ENCODE assay signal across 31 cellular contexts in the genomic region with DNA sequence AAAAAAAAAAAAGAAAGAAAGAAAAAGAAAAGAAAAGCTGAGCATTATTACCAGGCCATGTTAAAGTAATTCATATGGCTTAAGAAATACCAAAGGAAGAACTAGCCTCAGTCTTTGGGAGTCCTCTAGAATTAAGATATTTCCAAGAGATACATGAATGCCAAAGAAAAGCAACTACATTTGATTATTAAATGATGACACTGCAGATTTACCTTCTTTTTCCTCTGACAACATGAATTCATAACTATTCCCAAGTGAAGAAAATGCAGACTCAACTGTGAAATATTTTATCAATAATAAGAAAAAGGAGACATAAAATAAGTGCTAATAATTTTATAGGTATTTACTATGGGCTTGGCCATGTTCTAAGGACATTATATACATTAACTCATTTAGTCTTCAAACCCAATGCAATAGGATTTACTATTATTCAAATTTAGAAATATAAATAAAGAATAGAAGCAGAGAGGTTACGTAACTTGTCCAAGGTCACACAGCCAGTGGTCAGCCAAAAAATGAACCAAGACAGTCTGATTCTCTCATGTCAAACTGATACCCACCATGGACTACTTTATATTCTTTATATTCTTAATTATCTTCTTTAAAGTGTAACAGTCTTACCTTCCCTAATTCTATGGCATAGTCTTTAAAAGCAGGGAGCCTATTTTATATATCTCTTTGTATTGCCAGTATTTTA. TPM values are rescaled to one million over a fixed set of nuclear protein-coding genes. Genes with fewer than 3 reads are reported as not detected.
"Had no signal": no experiment of that assay in that cellular context is flagged by ENCODE, and none has a peak within 500 bp of the region (broad histone marks: within the 10 kb centered on the region; RNA-seq: fewer than 3 reads in every experiment).

No MANE protein-coding gene starts in this region.

- H3K4me3 ChIP-seq: left lung, mucosa of descending colon, ovary, sigmoid colon, spleen, suprapubic skin, thoracic aorta, tibial artery, upper lobe of right lung had no signal

- ATAC-seq: left colon; left lung; mucosa of descending colon; naive thymus-derived CD4-positive, alpha-beta T cell; natural killer cell treated with Interleukin-12 subunit alpha and Interleukin-12 subunit beta and Interleukin-15 and Interleukin-18, amount 100 ng/mL, for 72 hours; right cardiac atrium; stimulated activated effector memory CD8-positive, alpha-beta T cell treated with anti-CD3 and anti-CD28 coated beads, Interleukin-12 subunit alpha, Interleukin-12 subunit beta, amount 100 ng/mL, for 72 hours; upper lobe of right lung had no signal

- H3K36me3 ChIP-seq: left lung, ovary, sigmoid colon, spleen, suprapubic skin, thoracic aorta, tibial artery, upper lobe of right lung had no signal

- H3K27me3 ChIP-seq: ovary, sigmoid colon, suprapubic skin, tibial artery, upper lobe of right lung had no signal

- H3K9me3 ChIP-seq: left lung, mucosa of descending colon, ovary, sigmoid colon, spleen, suprapubic skin, thoracic aorta, tibial artery, upper lobe of right lung had no signal

- FAIRE-seq: keratinocyte, small intestine, urothelium cell line had no signal

- H3K27ac ChIP-seq: left lung, ovary, spleen, suprapubic skin, thoracic aorta, upper lobe of right lung had no signal

- DNase-seq: left colon; left lung; midbrain; mucosa of descending colon; naive thymus-derived CD4-positive, alpha-beta T cell; ovary; right cardiac atrium; sigmoid colon; small intestine; spleen; stimulated activated CD4-positive, alpha-beta T cell treated with anti-CD3 and anti-CD28 coated beads, Interleukin-4, amount 100 ng/mL, for 24 hours; stimulated activated naive CD4-positive, alpha-beta T cell; tibial artery; trophoblast cell; upper lobe of right lung had no signal

RNA-seq across cellular contexts. Expression of gene SH3D19, which starts 6.9 kb away (rescaled TPM):
- total RNA-seq: natural killer cell treated with Interleukin-12 subunit alpha and Interleukin-12 subunit beta and Interleukin-15 and Interleukin-18, amount 100 ng/mL, for 72 hours had no signal

RNA-seq across cellular contexts. Expression of gene PRSS48, which starts 41.5 kb away (rescaled TPM):
- total RNA-seq: left colon; left lung; lower leg skin; lung microvascular endothelial cell; mesenteric fat pad; mucosa of descending colon; myocyte; naive thymus-derived CD4-positive, alpha-beta T cell; natural killer cell treated with Interleukin-12 subunit alpha and Interleukin-12 subunit beta and Interleukin-15 and Interleukin-18, amount 100 ng/mL, for 72 hours; omental fat pad; ovary; progenitor cell of endocrine pancreas; pulmonary artery endothelial cell; renal cortical epithelial cell; right cardiac atrium; sigmoid colon; spleen; subcutaneous adipose tissue; suprapubic skin; thoracic aorta; upper lobe of right lung had no signal
- polyA plus RNA-seq: keratinocyte; naive thymus-derived CD4-positive, alpha-beta T cell; neural cell; ovary; right cardiac atrium; sigmoid colon; small intestine; spleen had no signal
